Comparison of ENCODE assay signal across 20 cellular contexts in genomic region chr2:232950776-232951175, GRCh38.
A peak's percentile ranks its signal among the peaks of the same experiment; 100 is the strongest.
DNase-seq lines count a peak whose midpoint lies in the region; ATAC-seq and TF ChIP-seq lines count a peak whose summit lies in the region.
"Had no signal": no experiment of that assay in that cellular context is flagged by ENCODE, and none has a peak within 500 bp of the region (broad histone marks: within the 10 kb centered on the region; RNA-seq: fewer than 3 reads in every experiment).

No MANE protein-coding gene starts in this region.

- peak overlapping the region in 2 of 3 experiments; percentile 14 to 53 for H3K27ac Mint-ChIP-seq in nephron
- H3K27ac Mint-ChIP-seq: B cell; CD4-positive, alpha-beta T cell; CD8-positive, alpha-beta T cell had no signal

- H3K36me3 ChIP-seq in thoracic aorta = no peaks in the 10 kb centered on the region
- no peaks in the 10 kb centered on the region for H3K36me3 ChIP-seq in stomach
- H3K36me3 ChIP-seq: BLaER1 treated with 17β-estradiol and CSF1 and Interleukin-3, amounts not matched to agents 10 nM and 100 nM had no signal

- H3K9me3 Mint-ChIP-seq in nephron = no peaks in the 10 kb centered on the region
- H3K9me3 Mint-ChIP-seq: CD4-positive, alpha-beta T cell; CD8-positive, alpha-beta T cell had no signal

- no peaks in the 10 kb centered on the region for H3K36me3 Mint-ChIP-seq in nephron (ENCODE audit: low read depth)
- H3K36me3 Mint-ChIP-seq: CD8-positive, alpha-beta T cell had no signal

- 69 to 85% (median 80%) methylated on average over 9 of the region's 9 CpGs for WGBS in stomach, 5 donors

- peaks cover 29% of the 10 kb centered on the region for H3K4me1 Mint-ChIP-seq in nephron

- H3K4me3 ChIP-seq in thoracic aorta (no peak overlapping the region), stomach (no peak overlapping the region)
- H3K4me3 ChIP-seq: A549; BLaER1 treated with 17β-estradiol and CSF1 and Interleukin-3, amounts not matched to agents 10 nM and 100 nM had no signal

- ATAC-seq in thoracic aorta (ENCODE audit: insufficient number of reproducible peaks, low FRiP score, low read depth) = peak; percentile 12
- ATAC-seq: CD8-positive, alpha-beta T cell had no signal

- TF ChIP-seq CTCF in nephron (IDR thresholded peaks at IDR 0.05; ENCODE audit: unreplicated experiment in 3 of 3) (no peak), thoracic aorta (IDR thresholded peaks at IDR 0.05) (no peak), stomach (IDR thresholded peaks at IDR 0.05) (no peak)

- H3K27ac ChIP-seq in thoracic aorta (no peak overlapping the region), stomach (no peak overlapping the region)
- H3K27ac ChIP-seq: 22Rv1; BLaER1 treated with 17β-estradiol and CSF1 and Interleukin-3, amounts not matched to agents 10 nM and 100 nM; C4-2B had no signal

- H3K4me1 ChIP-seq in thoracic aorta (ENCODE audit: control insufficient read depth in 1 of 2, low read depth in 2 of 2) = no peaks in the 10 kb centered on the region
- no peaks in the 10 kb centered on the region for H3K4me1 ChIP-seq in stomach
- H3K4me1 ChIP-seq: Caco-2 had no signal

- H3K9me3 ChIP-seq in thoracic aorta (no peaks in the 10 kb centered on the region), stomach (no peaks in the 10 kb centered on the region)
- H3K9me3 ChIP-seq: A549; BLaER1 treated with 17β-estradiol and CSF1 and Interleukin-3, amounts not matched to agents 10 nM and 100 nM; Caco-2 had no signal

- TF ChIP-seq POLR2A in stomach (IDR thresholded peaks at IDR 0.05) = no peak

- no peak for TF ChIP-seq EP300 in stomach (IDR thresholded peaks at IDR 0.05)

- DNase-seq in DMS 273 (lab: John Stamatoyannopoulos, UW; ENCODE audit: unreplicated experiment) (peak; percentile 52), DMS 273 treated with DMSO at 0.1 percent for 48 hours (lab: John Stamatoyannopoulos, UW) (no peak), NCI-H1694 treated with DMSO at 0.1 percent for 48 hours (lab: John Stamatoyannopoulos, UW) (peak; percentile 31), thoracic aorta (ENCODE audit: low spot score) (no peak), middle frontal gyrus (ENCODE audit: extremely low spot score, low spot score) (no peak), stomach (no peak)
- DNase-seq in stimulated activated CD4-positive, alpha-beta T cell treated with anti-CD3 and anti-CD28 coated beads, Interleukin-12 subunit alpha, Interleukin-12 subunit beta, amount 100 ng/mL, for 4 hours = no peak
- DNase-seq: AML-193; Caco-2; Calu3; CD4-positive, alpha-beta T cell; CD8-positive, alpha-beta T cell; DMS79 treated with DMSO at 0.1 percent for 48 hours; GF-D8 had no signal

- intact Hi-C loops in stomach (cut with DNase I; ENCODE audit: low total_unique reads) = no loop called here

- H3K4me3 Mint-ChIP-seq in nephron = no peak overlapping the region
- H3K4me3 Mint-ChIP-seq: B cell; CD4-positive, alpha-beta T cell; CD8-positive, alpha-beta T cell had no signal

- H3K27me3 Mint-ChIP-seq in nephron (ENCODE audit: low read depth) = peaks cover 13% of the 10 kb centered on the region
- H3K27me3 Mint-ChIP-seq: B cell had no signal

- H3K27me3 ChIP-seq in thoracic aorta (replicated peaks; ENCODE audit: insufficient read depth) (no peaks in the 10 kb centered on the region), stomach (peaks cover 0 to 8% (median 0%) of the 10 kb centered on the region in 3 donors)
- H3K27me3 ChIP-seq: BLaER1 treated with 17β-estradiol and CSF1 and Interleukin-3, amounts not matched to agents 10 nM and 100 nM had no signal

Comparison
In these comparisons a context has a peak if more than half of its experiments do, and no peak if none do; other contexts are left out.
1. DNase-seq: peak in DMS 273 (single experiment) and NCI-H1694 treated with DMSO at 0.1 percent for 48 hours (single experiment); none in DMS 273 treated with DMSO at 0.1 percent for 48 hours (single experiment), thoracic aorta (single experiment), stimulated activated CD4-positive, alpha-beta T cell treated with anti-CD3 and anti-CD28 coated beads, Interleukin-12 subunit alpha, Interleukin-12 subunit beta, amount 100 ng/mL, for 4 hours (single experiment), middle frontal gyrus (single experiment) and stomach (single experiment).